In the genomic region with DNA sequence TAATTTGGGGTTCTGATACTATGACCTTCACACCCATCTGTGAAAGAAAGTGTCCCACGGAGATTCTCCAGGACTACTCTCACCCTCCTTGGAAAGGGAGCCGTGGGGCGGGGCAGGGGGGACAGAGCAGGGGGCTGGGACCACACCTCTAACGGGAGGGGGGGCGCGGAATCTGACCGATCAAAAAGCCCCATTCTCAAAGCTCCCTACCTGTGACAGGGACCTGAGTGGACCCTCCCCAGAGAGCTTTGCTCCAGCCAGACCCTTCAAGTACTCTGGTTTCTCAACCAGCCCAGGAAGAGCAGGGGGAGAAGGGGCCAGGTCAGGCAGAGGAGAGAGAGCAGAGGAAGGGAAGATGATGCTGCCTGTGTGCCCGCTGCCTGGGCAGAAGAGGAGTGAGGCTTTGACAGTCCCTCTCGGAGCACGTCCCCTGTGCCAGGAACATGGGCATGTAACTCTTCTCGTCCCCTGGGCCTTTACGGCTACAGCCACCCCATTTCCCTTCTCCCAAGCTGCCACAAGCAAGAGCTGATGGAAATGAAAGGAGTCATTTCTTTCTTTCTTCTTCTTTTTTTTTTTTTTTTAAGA, we compare ENCODE assay signal across 10 cellular contexts. TPM values are rescaled to one million over a fixed set of nuclear protein-coding genes. Genes with fewer than 3 reads are reported as not detected.
DNase-seq lines count a peak whose midpoint lies in the region; ATAC-seq and TF ChIP-seq lines count a peak whose summit lies in the region.
"Had no signal": no experiment of that assay in that cellular context is flagged by ENCODE, and none has a peak within 500 bp of the region (broad histone marks: within the 10 kb centered on the region; RNA-seq: fewer than 3 reads in every experiment).

No MANE protein-coding gene starts in this region.

- TF ChIP-seq CTCF in AG10803 (conservative IDR thresholded peaks at IDR 0.05; ENCODE audit: low read length) (no peak), astrocyte of the spinal cord (IDR thresholded peaks at IDR 0.05; ENCODE audit: low read depth, low read length) (no peak)

- peaks cover 22% of the 10 kb centered on the region in 2 donors for H3K36me3 Mint-ChIP-seq in naive B cell

- H3K27me3 Mint-ChIP-seq in naive B cell = no peaks in the 10 kb centered on the region

- intact Hi-C loops in left colon (cut with DNase I, micrococcal nuclease) = no loop called here

- no peak for DNase-seq in AG10803 (ENCODE audit: low read depth)
- no peak for DNase-seq in astrocyte of the spinal cord (ENCODE audit: low read depth, low spot score)
- DNase-seq in naive B cell = no peak
- no peak for DNase-seq in left colon
- no peak for DNase-seq in NCI-H2196 (lab: John Stamatoyannopoulos, UW; ENCODE audit: unreplicated experiment)
- DNase-seq in anterior cingulate cortex (lab: John Stamatoyannopoulos, UW) = no peak
- DNase-seq in NCI-H446 (lab: John Stamatoyannopoulos, UW) = no peak

- peak overlapping the region; percentile 87 to 96 (median 94) for H3K27ac Mint-ChIP-seq in naive B cell

- in situ Hi-C loops in astrocyte of the spinal cord (cut with HindIII; ENCODE audit: low sequenced_read_pairs) = no loop called here

- ATAC-seq in HG03135 (IDR thresholded peaks at IDR 0.05; ENCODE audit: unreplicated experiment) (peak; percentile 14), naive B cell (ENCODE audit: low read depth in 2 of 2) (no peak), left colon (no peak)

- H3K4me3 Mint-ChIP-seq in naive B cell = peak overlapping the region; percentile 91 to 100 (median 98)

- H3K4me3 ChIP-seq in AG10803 (ENCODE audit: low read length) (peak overlapping the region; percentile 76), astrocyte of the spinal cord (ENCODE audit: low read depth, low read length) (peak overlapping the region; percentile 33)

- peaks cover 36 to 56% (median 45%) of the 10 kb centered on the region in 3 donors for H3K4me1 Mint-ChIP-seq in naive B cell

- H3K9me3 Mint-ChIP-seq in naive B cell = no peaks in the 10 kb centered on the region

RNA-seq across cellular contexts. Expression of a gene that starts 0.7 kb away (rescaled TPM):
- polyA plus RNA-seq in naive B cell (ENCODE audit: low read depth in 6 of 6) = 10 to 100 TPM; 18.6 to 75.1 (median 22.9) TPM
- 10 to 100 TPM; 13.0 to 34.0 TPM for total RNA-seq in left colon
- total RNA-seq: G401 had no signal

RNA-seq across cellular contexts. Expression of a gene that starts 19.5 kb away (rescaled TPM):
- polyA plus RNA-seq in naive B cell (ENCODE audit: low read depth in 6 of 6) = not detected
- total RNA-seq in left colon = under 1 TPM in 1 of 2 donors, not detected in 1; 0.20 TPM
- total RNA-seq: cerebellum, G401 had no signal

RNA-seq across cellular contexts. Expression of a gene that starts 43.4 kb away (rescaled TPM):
- polyA plus RNA-seq in naive B cell (ENCODE audit: low read depth in 6 of 6) = under 1 TPM in 1 of 6 donors, not detected in 5; 0.37 TPM
- not detected for total RNA-seq in left colon
- total RNA-seq: G401 had no signal
